In the genomic region with DNA sequence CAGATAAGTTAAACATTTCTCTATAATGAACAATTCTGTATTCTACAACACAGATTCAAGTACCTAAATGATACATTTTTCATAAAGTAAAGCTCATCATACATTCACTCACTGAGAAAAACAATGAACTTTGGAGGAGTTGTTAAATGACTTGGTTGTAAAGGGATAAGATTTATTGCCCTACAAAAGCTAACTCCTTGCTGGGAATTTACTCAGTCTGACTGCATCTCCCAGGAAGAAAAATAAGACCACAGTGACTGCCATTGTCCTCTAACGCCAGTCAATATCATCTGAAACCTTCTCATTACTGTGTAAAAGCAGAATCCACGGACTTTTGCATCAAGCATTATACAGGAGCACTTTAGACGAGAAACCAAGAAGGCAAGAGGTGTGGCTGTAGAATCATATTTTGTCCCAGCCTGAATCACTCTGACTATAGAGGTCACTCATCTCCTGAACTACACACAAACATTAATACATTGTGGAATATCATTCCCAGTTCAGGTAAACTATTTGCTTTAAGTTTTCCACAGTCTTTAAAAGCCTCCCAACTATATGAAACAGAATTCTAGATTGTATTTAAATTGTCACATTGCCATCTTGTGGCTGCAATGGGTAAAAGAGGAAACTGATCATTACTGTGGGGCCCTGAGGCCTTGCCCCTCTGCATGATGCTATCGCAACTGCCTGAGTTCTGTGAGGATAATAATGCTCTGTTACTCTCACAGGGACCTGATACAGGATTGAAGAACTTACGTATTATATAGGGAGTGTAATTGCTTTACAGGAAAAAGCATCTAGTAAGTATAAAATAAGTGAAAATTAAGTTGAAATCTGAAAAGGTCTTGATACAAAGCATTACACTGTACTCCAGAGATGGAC, we compare ENCODE assay signal across 8 cellular contexts.
DNase-seq lines count a peak whose midpoint lies in the region; ATAC-seq and TF ChIP-seq lines count a peak whose summit lies in the region.

No MANE protein-coding gene starts in this region.

- H3K27ac Mint-ChIP-seq in stimulated activated naive CD8-positive, alpha-beta T cell treated with anti-CD3 and anti-CD28 coated beads, Interleukin-15, amount 100 ng/mL, for 72 hours, result no peak overlapping the region
- H3K27ac Mint-ChIP-seq in H9, result no peak overlapping the region
- no peak overlapping the region for H3K27ac Mint-ChIP-seq in activated T-helper 2 cell treated with anti-CD3 and anti-CD28 coated beads, Interferon-gamma antibody, Interleukin-2, Interleukin-4, amounts not matched to agents 10 μg/mL and 5 μg/mL and 100 μg/mL, durations not matched to agents 14 hours and 24 hours and 36 hours

- H4K8ac ChIP-seq in H9 (replicated peaks; ENCODE audit: insufficient read length, low read depth, low read length), result no peak overlapping the region

- TF ChIP-seq CTCF in H9 (conservative IDR thresholded peaks at IDR 0.05) (peak; percentile 77), right atrium auricular region (IDR thresholded peaks at IDR 0.05) (peak in 1 of 2 donors; percentile 46)

- H2AK5ac ChIP-seq in H9 (ENCODE audit: insufficient read length, low read length), result no peak overlapping the region

- H3K4ac ChIP-seq in H9 (ENCODE audit: low read depth, low read length), result no peak overlapping the region

- H3K27me3 Mint-ChIP-seq in stimulated activated naive CD8-positive, alpha-beta T cell treated with anti-CD3 and anti-CD28 coated beads, Interleukin-15, amount 100 ng/mL, for 72 hours, result peaks cover 9% of the 10 kb centered on the region
- peaks cover 2% of the 10 kb centered on the region; the same call in 1 of the 2 replicates for H3K27me3 Mint-ChIP-seq in H9 (ENCODE audit: low read depth)
- no peaks in the 10 kb centered on the region for H3K27me3 Mint-ChIP-seq in activated T-helper 2 cell treated with anti-CD3 and anti-CD28 coated beads, Interferon-gamma antibody, Interleukin-2, Interleukin-4, amounts not matched to agents 10 μg/mL and 5 μg/mL and 100 μg/mL, durations not matched to agents 14 hours and 24 hours and 36 hours (ENCODE audit: low read depth)

- H3K79me1 ChIP-seq in H9 (ENCODE audit: insufficient read depth, low read depth, low read length, poor library complexity, severe bottlenecking), result no peaks in the 10 kb centered on the region

- DNase-seq in stimulated activated naive CD8-positive, alpha-beta T cell treated with anti-CD3 and anti-CD28 coated beads, Interleukin-15, amount 100 ng/mL, for 72 hours, result no peak
- no peak for DNase-seq in stimulated activated naive CD8-positive, alpha-beta T cell treated with anti-CD3 and anti-CD28 coated beads, Interleukin-15, Interleukin-2, amounts not matched to agents 100 U/mL and 50 U/mL, for 24 hours
- DNase-seq in H9 (no peak), LoVo (ENCODE audit: low spot score) (peak; percentile 34), SKM-1 (lab: John Stamatoyannopoulos, UW; ENCODE audit: unreplicated experiment) (peak; percentile 52), iris pigment epithelial cell (ENCODE audit: low read depth) (peak; percentile 34), right atrium auricular region (ENCODE audit: low spot score) (no peak)
- DNase-seq in activated T-helper 2 cell treated with anti-CD3 and anti-CD28 coated beads, Interferon-gamma antibody, Interleukin-2, Interleukin-4, amounts not matched to agents 10 μg/mL and 5 μg/mL and 100 μg/mL, durations not matched to agents 14 hours and 24 hours and 36 hours (ENCODE audit: low spot score), result no peak

- no peak overlapping the region for H2BK12ac ChIP-seq in H9 (ENCODE audit: insufficient read length, low read depth, low read length)

- no peak overlapping the region for H2BK5ac ChIP-seq in H9 (ENCODE audit: insufficient read length, low read length)

- H2BK20ac ChIP-seq in H9 (ENCODE audit: low read depth, low read length, poor library complexity, severe bottlenecking), result no peak overlapping the region

- intact Hi-C loops in activated T-helper 2 cell treated with anti-CD3 and anti-CD28 coated beads, Interferon-gamma antibody, Interleukin-2, Interleukin-4, amounts not matched to agents 10 μg/mL and 5 μg/mL and 100 μg/mL, durations not matched to agents 14 hours and 24 hours and 36 hours (cut with micrococcal nuclease), result loop anchor here (2.0 kb wide), 1 partner anchor 210 kb away; no protein-coding TSS in a partner anchor

- H3K27ac ChIP-seq in H9 (ENCODE audit: insufficient read length, low read depth, low read length), result no peak overlapping the region
- no peak overlapping the region for H3K27ac ChIP-seq in right atrium auricular region

- H3K27me3 ChIP-seq in H9 (ENCODE audit: insufficient read depth, low read length), result no peaks in the 10 kb centered on the region
- H3K27me3 ChIP-seq in right atrium auricular region, result no peaks in the 10 kb centered on the region

- ATAC-seq in stimulated activated naive CD8-positive, alpha-beta T cell treated with anti-CD3 and anti-CD28 coated beads, Interleukin-15, amount 100 ng/mL, for 72 hours, result peak; percentile 66
- no peak for ATAC-seq in stimulated activated naive CD8-positive, alpha-beta T cell treated with anti-CD3 and anti-CD28 coated beads, Interleukin-15, Interleukin-2, amounts not matched to agents 100 U/mL and 50 U/mL, for 24 hours

- H4K20me1 ChIP-seq in H9 (ENCODE audit: control insufficient read depth, insufficient read depth, insufficient read length), result no peaks in the 10 kb centered on the region

- H3K23me2 ChIP-seq in H9 (ENCODE audit: insufficient read length, low read depth, low read length, poor library complexity, severe bottlenecking), result no peaks in the 10 kb centered on the region

- no peak overlapping the region for H3K4me3 ChIP-seq in right atrium auricular region

- H3K36me3 ChIP-seq in right atrium auricular region, result no peaks in the 10 kb centered on the region

- no peaks in the 10 kb centered on the region for H3K9me3 ChIP-seq in H9 (ENCODE audit: control insufficient read depth, low read depth, low read length)
- no peaks in the 10 kb centered on the region for H3K9me3 ChIP-seq in right atrium auricular region

- H3K4me2 ChIP-seq in H9 (ENCODE audit: insufficient read depth, insufficient read length, low read length), result no peak overlapping the region

- no peak overlapping the region for H2BK15ac ChIP-seq in H9 (ENCODE audit: low read depth, low read length)

- no peak overlapping the region for H2AFZ ChIP-seq in H9 (ENCODE audit: low read length)

- no peaks in the 10 kb centered on the region for H3K9me3 Mint-ChIP-seq in stimulated activated naive CD8-positive, alpha-beta T cell treated with anti-CD3 and anti-CD28 coated beads, Interleukin-15, amount 100 ng/mL, for 72 hours
- peaks cover 0 to 4% of the 10 kb centered on the region in 2 experiments; a peak in 1 of 5 replicates for H3K9me3 Mint-ChIP-seq in H9
- no peaks in the 10 kb centered on the region for H3K9me3 Mint-ChIP-seq in activated T-helper 2 cell treated with anti-CD3 and anti-CD28 coated beads, Interferon-gamma antibody, Interleukin-2, Interleukin-4, amounts not matched to agents 10 μg/mL and 5 μg/mL and 100 μg/mL, durations not matched to agents 14 hours and 24 hours and 36 hours

- no peaks in the 10 kb centered on the region for H3K36me3 Mint-ChIP-seq in H9 (ENCODE audit: insufficient read depth in 1 of 3, low read depth in 3 of 3)
- no peaks in the 10 kb centered on the region for H3K36me3 Mint-ChIP-seq in activated T-helper 2 cell treated with anti-CD3 and anti-CD28 coated beads, Interferon-gamma antibody, Interleukin-2, Interleukin-4, amounts not matched to agents 10 μg/mL and 5 μg/mL and 100 μg/mL, durations not matched to agents 14 hours and 24 hours and 36 hours (ENCODE audit: low read depth)

- no peak overlapping the region for H2BK120ac ChIP-seq in H9 (ENCODE audit: low read depth, low read length, poor library complexity, severe bottlenecking)

- no CpG with 5 or more reads among the region's 5 CpGs for WGBS in H9 (ENCODE audit: extremely low coverage, insufficient read length, low lambda C conversion rate)

- no peaks in the 10 kb centered on the region for H3K4me1 ChIP-seq in H9 (ENCODE audit: insufficient read depth, low read length)
- no peaks in the 10 kb centered on the region for H3K4me1 ChIP-seq in right atrium auricular region

- H3T11ph ChIP-seq in H9 (ENCODE audit: low read length), result no peak overlapping the region

- no peak overlapping the region for H4K5ac ChIP-seq in H9 (ENCODE audit: insufficient read length, low read depth, low read length)

- H3K14ac ChIP-seq in H9 (ENCODE audit: insufficient read depth, low read length), result no peak overlapping the region

- no peaks in the 10 kb centered on the region for H3K4me1 Mint-ChIP-seq in stimulated activated naive CD8-positive, alpha-beta T cell treated with anti-CD3 and anti-CD28 coated beads, Interleukin-15, amount 100 ng/mL, for 72 hours
- H3K4me1 Mint-ChIP-seq in H9, result no peaks in the 10 kb centered on the region
- H3K4me1 Mint-ChIP-seq in activated T-helper 2 cell treated with anti-CD3 and anti-CD28 coated beads, Interferon-gamma antibody, Interleukin-2, Interleukin-4, amounts not matched to agents 10 μg/mL and 5 μg/mL and 100 μg/mL, durations not matched to agents 14 hours and 24 hours and 36 hours (ENCODE audit: low read depth), result no peaks in the 10 kb centered on the region

- no peaks in the 10 kb centered on the region for H3K79me2 ChIP-seq in H9 (ENCODE audit: insufficient read depth, low read length)

- no peak overlapping the region for H3K4me3 Mint-ChIP-seq in stimulated activated naive CD8-positive, alpha-beta T cell treated with anti-CD3 and anti-CD28 coated beads, Interleukin-15, amount 100 ng/mL, for 72 hours
- H3K4me3 Mint-ChIP-seq in H9, result no peak overlapping the region; a peak in 1 of 5 replicates
- H3K4me3 Mint-ChIP-seq in activated T-helper 2 cell treated with anti-CD3 and anti-CD28 coated beads, Interferon-gamma antibody, Interleukin-2, Interleukin-4, amounts not matched to agents 10 μg/mL and 5 μg/mL and 100 μg/mL, durations not matched to agents 14 hours and 24 hours and 36 hours (ENCODE audit: low read depth), result no peak overlapping the region

- no peak overlapping the region for H3K23ac ChIP-seq in H9 (ENCODE audit: insufficient read length, low read depth, low read length)

- no peak overlapping the region for H3K18ac ChIP-seq in H9 (ENCODE audit: insufficient read length, low read depth, low read length)

- no peak overlapping the region for H3K56ac ChIP-seq in H9 (ENCODE audit: insufficient read length, low read depth, low read length)

- no peak overlapping the region for H3K9ac ChIP-seq in H9 (ENCODE audit: extremely low read depth, insufficient read length, low read length)

- H4K91ac ChIP-seq in H9 (ENCODE audit: insufficient read length, low read depth, low read length), result no peak overlapping the region

Comparison
In these comparisons a context has a peak if more than half of its experiments do, and no peak if none do; other contexts are left out.
1. DNase-seq: peak in LoVo (single experiment), SKM-1 (single experiment) and iris pigment epithelial cell (single experiment); none in stimulated activated naive CD8-positive, alpha-beta T cell treated with anti-CD3 and anti-CD28 coated beads, Interleukin-15, amount 100 ng/mL, for 72 hours (0 of 2), stimulated activated naive CD8-positive, alpha-beta T cell treated with anti-CD3 and anti-CD28 coated beads, Interleukin-15, Interleukin-2, amounts not matched to agents 100 U/mL and 50 U/mL, for 24 hours (single experiment), H9 (single experiment), activated T-helper 2 cell treated with anti-CD3 and anti-CD28 coated beads, Interferon-gamma antibody, Interleukin-2, Interleukin-4, amounts not matched to agents 10 μg/mL and 5 μg/mL and 100 μg/mL, durations not matched to agents 14 hours and 24 hours and 36 hours (single experiment) and right atrium auricular region (single experiment).